ENCODE assay signal across 8 cellular contexts in the genomic region with DNA sequence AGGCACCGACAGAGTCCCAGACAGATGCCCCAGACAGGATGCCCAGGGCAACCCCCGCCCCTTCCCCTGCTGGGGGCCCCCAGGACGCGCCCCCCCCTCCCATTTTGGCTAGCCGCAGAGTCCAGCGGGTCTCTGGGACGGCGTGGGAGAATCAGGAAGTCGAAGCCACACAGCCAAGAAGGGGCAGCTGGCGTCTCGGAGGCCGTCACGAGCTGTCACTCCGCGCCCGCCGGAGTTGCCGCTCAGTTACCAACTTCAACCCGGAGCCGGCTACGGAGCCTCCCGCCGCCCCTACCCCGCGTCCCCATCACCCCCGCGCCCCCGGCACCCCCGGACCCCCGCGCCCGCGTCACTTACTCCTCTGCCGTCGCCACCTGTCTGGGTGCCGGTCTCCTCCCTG.
DNase-seq lines count a peak whose midpoint lies in the region; ATAC-seq and TF ChIP-seq lines count a peak whose summit lies in the region.
"Not testable (repeated sequence)": the region's sequence is repeated elsewhere in the genome, so short reads cannot be mapped to it uniquely, and the experiment has no call there.

No MANE protein-coding gene starts in this region.

- H3K27me3 Mint-ChIP-seq in activated T-cell treated with anti-CD3 and anti-CD28 coated beads, Interleukin-2, amount 50 U/mL, for 4 hours (ENCODE audit: low read depth) = peaks cover 49% of the 10 kb centered on the region
- H3K27me3 Mint-ChIP-seq in naive B cell = peaks cover 26 to 66% (median 32%) of the 10 kb centered on the region in 3 donors

- BruUV-seq in A673 (replicated peaks; lab: Mats Ljungman, UMichigan) = not testable (repeated sequence)

- 0 to 1% methylated on average over 4 to 21 of the region's 36 CpGs for WGBS in GM23248 (ENCODE audit: low coverage in 1 of 2, low lambda C conversion rate in 2 of 2, missing lambda C conversion rate in 2 of 2), 2 experiments
- WGBS in right cardiac atrium = 1% methylated on average over 36 of the region's 36 CpGs
- WGBS in smooth muscle cell (ENCODE audit: low lambda C conversion rate) = 7% methylated on average over 3 of the region's 36 CpGs

- H3K4me1 ChIP-seq in A673 (ENCODE audit: insufficient read depth, low read length, poor library complexity, severe bottlenecking); GM23248 (ENCODE audit: insufficient read depth); OCI-LY3 (ENCODE audit: low read length); colonic mucosa; right cardiac atrium (ENCODE audit: control insufficient read depth, insufficient read depth, low read length); smooth muscle cell (ENCODE audit: low read depth): not testable (repeated sequence)

- peak overlapping the region; percentile 81; the same call in 1 of the 2 replicates for H2AFZ ChIP-seq in GM23248
- H2AFZ ChIP-seq in OCI-LY3 (ENCODE audit: low read depth, low read length); smooth muscle cell (ENCODE audit: low read depth): not testable (repeated sequence)

- not testable (repeated sequence) for H3K9me2 ChIP-seq in GM23248 (ENCODE audit: insufficient read depth)

- not testable (repeated sequence) for H3K79me2 ChIP-seq in GM23248 (ENCODE audit: insufficient read depth); OCI-LY3 (ENCODE audit: low read length); smooth muscle cell (ENCODE audit: low read depth)

- peak overlapping the region; percentile 61 for H3K4me3 Mint-ChIP-seq in activated T-cell treated with anti-CD3 and anti-CD28 coated beads, Interleukin-2, amount 50 U/mL, for 4 hours
- H3K4me3 Mint-ChIP-seq in naive B cell = peak overlapping the region in 6 of 8 donors; percentile 53 to 76 (median 66)

- H3K4me1 Mint-ChIP-seq in activated T-cell treated with anti-CD3 and anti-CD28 coated beads, Interleukin-2, amount 50 U/mL, for 4 hours (ENCODE audit: low read depth); naive B cell: not testable (repeated sequence)

- H4K20me1 ChIP-seq in GM23248 (ENCODE audit: insufficient read depth); OCI-LY3 (ENCODE audit: insufficient read depth, low read length); smooth muscle cell (ENCODE audit: low read depth): not testable (repeated sequence)

- not testable (repeated sequence) for H3K36me3 ChIP-seq in A673 (ENCODE audit: insufficient read depth, low read length, poor library complexity, severe bottlenecking); GM23248 (ENCODE audit: low read depth); OCI-LY3 (replicated peaks; ENCODE audit: low read depth, low read length); colonic mucosa; smooth muscle cell (ENCODE audit: low read depth)

- intact Hi-C loops in A673 (cut with micrococcal nuclease; ENCODE audit: unreplicated experiment); right cardiac atrium (cut with DNase I): not testable (repeated sequence)
- intact Hi-C loops in colonic mucosa (cut with DNase I) = loop anchor here (10.0 kb wide), 1 partner anchor 122 kb away; no protein-coding TSS in a partner anchor

- not testable (repeated sequence) for ATAC-seq in activated T-cell treated with anti-CD3 and anti-CD28 coated beads, Interleukin-2, amount 50 U/mL, for 4 hours; right cardiac atrium; naive B cell (ENCODE audit: low read depth in 2 of 2)

- not testable (repeated sequence) for H3K9me3 ChIP-seq in A673 (ENCODE audit: low read depth, low read length, poor library complexity, severe bottlenecking); GM23248 (ENCODE audit: low read depth); OCI-LY3 (ENCODE audit: insufficient read depth, low read length); colonic mucosa; right cardiac atrium (ENCODE audit: control insufficient read depth, low read length); smooth muscle cell (replicated peaks; ENCODE audit: low read depth)

- not testable (repeated sequence) for H3K27ac Mint-ChIP-seq in naive B cell

- not testable (repeated sequence) for DNase-seq in A673 (ENCODE audit: low spot score); GM23248; activated T-cell treated with anti-CD3 and anti-CD28 coated beads, Interleukin-2, amount 50 U/mL, for 4 hours; colonic mucosa; right cardiac atrium; naive B cell; smooth muscle cell (lab: John Stamatoyannopoulos, UW; ENCODE audit: unreplicated experiment)

- H3K9ac ChIP-seq in GM23248; OCI-LY3 (ENCODE audit: low read length); colonic mucosa (ENCODE audit: low read depth in 2 of 2, low read length in 2 of 2); smooth muscle cell (ENCODE audit: low read depth): not testable (repeated sequence)

- not testable (repeated sequence) for H3F3A ChIP-seq in GM23248 (ENCODE audit: insufficient read depth); smooth muscle cell (ENCODE audit: low read depth)

- POLR2A ChIA-PET in A673 (lab: Charles Lee; ENCODE audit: low non-redundant PET) = not testable (repeated sequence)

- H3K4me3 ChIP-seq in A673 (ENCODE audit: low read depth, low read length, poor library complexity, severe bottlenecking) (peak overlapping the region; percentile 37), GM23248 (peak overlapping the region; percentile 76; the same call in 1 of the 2 replicates), OCI-LY3 (ENCODE audit: low read length) (peak overlapping the region; percentile 73), colonic mucosa (peak overlapping the region; percentile 23), right cardiac atrium (ENCODE audit: low read length) (peak overlapping the region; percentile 40), smooth muscle cell (peak overlapping the region; percentile 51)

- TF ChIP-seq CTCF in A673 (conservative IDR thresholded peaks at IDR 0.05; ENCODE audit: low read depth, low read length); OCI-LY3 (IDR thresholded peaks at IDR 0.05; ENCODE audit: low read depth, low read length); colonic mucosa (IDR thresholded peaks at IDR 0.05); smooth muscle cell (IDR thresholded peaks at IDR 0.05; ENCODE audit: borderline replicate concordance, insufficient read depth, poor library complexity, severe bottlenecking): not testable (repeated sequence)

- H3K9me3 Mint-ChIP-seq in activated T-cell treated with anti-CD3 and anti-CD28 coated beads, Interleukin-2, amount 50 U/mL, for 4 hours; naive B cell: not testable (repeated sequence)

- in situ Hi-C loops in GM23248 (cut with MboI) = loop anchor here (25.0 kb wide), 1 partner anchor 120 kb away; no protein-coding TSS in a partner anchor

- H3K4me2 ChIP-seq in GM23248 (ENCODE audit: unreplicated experiment) = not testable (repeated sequence)
- H3K4me2 ChIP-seq in OCI-LY3 (ENCODE audit: low read length) (peak overlapping the region; percentile 54), smooth muscle cell (peak overlapping the region; percentile 80)

- H3K36me3 Mint-ChIP-seq in activated T-cell treated with anti-CD3 and anti-CD28 coated beads, Interleukin-2, amount 50 U/mL, for 4 hours (ENCODE audit: insufficient read depth); naive B cell: not testable (repeated sequence)

- CTCF ChIA-PET in A673 (lab: Charles Lee) = interaction anchor here (0.8 kb wide), 1 partner anchor 10 kb away, joined by 3 read pairs; no protein-coding TSS in a partner anchor

- H3K27me3 ChIP-seq in A673 (replicated peaks; ENCODE audit: insufficient read depth, low read depth, low read length, poor library complexity); OCI-LY3 (ENCODE audit: low read depth, low read length); colonic mucosa; right cardiac atrium (ENCODE audit: control insufficient read depth, insufficient read depth); smooth muscle cell (ENCODE audit: low read depth): not testable (repeated sequence)
- H3K27me3 ChIP-seq in GM23248 (replicated peaks; ENCODE audit: insufficient read depth) = peaks cover 20% of the 10 kb centered on the region

- not testable (repeated sequence) for H3K27ac ChIP-seq in A673 (ENCODE audit: low read depth, low read length, poor library complexity, severe bottlenecking); GM23248; OCI-LY3 (ENCODE audit: low read length); colonic mucosa; right cardiac atrium (ENCODE audit: low read length); smooth muscle cell (ENCODE audit: low read depth)

Comparison
In these comparisons a context has a peak if more than half of its experiments do, and no peak if none do; other contexts are left out.
1. H3K4me3 ChIP-seq: peak in every context shown above with its lines; median percentile 76 in GM23248; 73 in OCI-LY3; 51 in smooth muscle cell; 40 in right cardiac atrium; 37 in A673; 23 in colonic mucosa.